In genomic region chr22:44037519-44038370, GRCh38 we compare ENCODE assay signal across 11 cellular contexts. TPM values are rescaled to one million over a fixed set of nuclear protein-coding genes. Genes with fewer than 3 reads are reported as not detected.
A peak's percentile ranks its signal among the peaks of the same experiment; 100 is the strongest.
DNase-seq lines count a peak whose midpoint lies in the region; ATAC-seq and TF ChIP-seq lines count a peak whose summit lies in the region.
"Had no signal": no experiment of that assay in that cellular context is flagged by ENCODE, and none has a peak within 500 bp of the region (broad histone marks: within the 10 kb centered on the region; RNA-seq: fewer than 3 reads in every experiment).

No MANE protein-coding gene starts in this region.

- H3K36me3 ChIP-seq in SK-N-SH (replicated peaks in 1 of 2; ENCODE audit: control insufficient read depth in 1 of 2, insufficient read depth in 2 of 2, low read length in 1 of 2), result no peaks in the 10 kb centered on the region

- H3K4me3 ChIP-seq in SK-N-SH (ENCODE audit: low read depth in 2 of 2, low read length in 1 of 2) (peak overlapping the region in 1 of 2 experiments; percentile 33; a peak in 2 of 4 replicates), skeletal muscle cell (ENCODE audit: low read depth, low read length) (no peak overlapping the region)

- peaks cover 12% of the 10 kb centered on the region for H3F3A ChIP-seq in SK-N-SH (replicated peaks; ENCODE audit: insufficient read depth)

- intact Hi-C loops in activated CD8-positive, alpha-beta T cell treated with anti-CD3 and anti-CD28 coated beads for 36 hours (cut with micrococcal nuclease), result no loop called here

- H3K4me2 ChIP-seq in SK-N-SH, result peak overlapping the region; percentile 76

- H3K79me2 ChIP-seq in SK-N-SH (ENCODE audit: insufficient read depth), result peaks cover 4% of the 10 kb centered on the region; the same call in 1 of the 2 replicates

- no peaks in the 10 kb centered on the region for H3K9me3 ChIP-seq in SK-N-SH

- peak overlapping the region in 1 of 2 experiments; percentile 80; a peak in 2 of 4 replicates for H3K27ac ChIP-seq in SK-N-SH (ENCODE audit: low read depth in 2 of 2, low read length in 1 of 2)

- no peak for TF ChIP-seq CTCF in SK-N-SH (IDR thresholded peaks at IDR 0.05)
- TF ChIP-seq CTCF in activated CD8-positive, alpha-beta T cell treated with anti-CD3 and anti-CD28 coated beads for 36 hours (IDR thresholded peaks at IDR 0.05), result no peak

- POLR2A ChIA-PET in SK-N-SH (lab: Yijun Ruan, JAX), result no interaction called here
- POLR2A ChIA-PET in activated CD8-positive, alpha-beta T cell treated with anti-CD3 and anti-CD28 coated beads for 36 hours (lab: Charles Lee), result no interaction called here

- TF ChIP-seq RAD21 in SK-N-SH (IDR thresholded peaks at IDR 0.05; ENCODE audit: low read length), result no peak

- DNase-seq in GM03348 (ENCODE audit: low spot score) (peak; percentile 93), SK-N-SH (no peak), foreskin melanocyte (peak; percentile 78), skeletal muscle cell (ENCODE audit: low read depth) (peak; percentile 87), hippocampal formation (lab: John Stamatoyannopoulos, UW) (no peak), mucosa of gallbladder (ENCODE audit: low spot score) (no peak)
- DNase-seq in activated naive CD4-positive, alpha-beta T cell treated with anti-CD3 and anti-CD28 coated beads, Interleukin-2, amount 10 ng/mL, durations not matched to agents 7 days and 5 days, result no peak
- no peak for DNase-seq in activated CD8-positive, alpha-beta T cell treated with anti-CD3 and anti-CD28 coated beads for 36 hours
- DNase-seq: central memory CD4-positive, alpha-beta T cell had no signal

- ATAC-seq in activated CD8-positive, alpha-beta T cell treated with anti-CD3 and anti-CD28 coated beads for 36 hours, result no peak

- peak overlapping the region; percentile 33 for H3K9ac ChIP-seq in SK-N-SH

- WGBS in SK-N-SH (ENCODE audit: low lambda C conversion rate), result 39% methylated on average over 7 of the region's 9 CpGs

- peaks cover 14% of the 10 kb centered on the region for H3K27me3 Mint-ChIP-seq in activated naive CD4-positive, alpha-beta T cell treated with anti-CD3 and anti-CD28 coated beads, Interleukin-2, amount 10 ng/mL, durations not matched to agents 7 days and 5 days
- H3K27me3 Mint-ChIP-seq in activated CD8-positive, alpha-beta T cell treated with anti-CD3 and anti-CD28 coated beads for 36 hours, result peaks cover 7% of the 10 kb centered on the region

- peaks cover 13% of the 10 kb centered on the region for H3K4me1 Mint-ChIP-seq in activated naive CD4-positive, alpha-beta T cell treated with anti-CD3 and anti-CD28 coated beads, Interleukin-2, amount 10 ng/mL, durations not matched to agents 7 days and 5 days
- peaks cover 4% of the 10 kb centered on the region for H3K4me1 Mint-ChIP-seq in activated CD8-positive, alpha-beta T cell treated with anti-CD3 and anti-CD28 coated beads for 36 hours (ENCODE audit: low read depth)
- H3K4me1 Mint-ChIP-seq: neural crest cell had no signal

- 0 out of 4 replicates have a peak, but pooled peaks of 1 of the 2 experiments have one; percentile 38 for TF ChIP-seq EP300 in SK-N-SH (IDR thresholded peaks at IDR 0.05; ENCODE audit: borderline replicate concordance in 1 of 2, low read depth in 1 of 2, low read length in 1 of 2)

- no peaks in the 10 kb centered on the region for H4K20me1 ChIP-seq in SK-N-SH (ENCODE audit: insufficient read depth)

- H3K4me1 ChIP-seq in SK-N-SH (ENCODE audit: control insufficient read depth in 1 of 2, insufficient read depth in 2 of 2, low read depth in 1 of 2, low read length in 1 of 2), result peaks cover 3 to 9% of the 10 kb centered on the region in 2 experiments; a peak in 3 of 4 replicates

- no peaks in the 10 kb centered on the region for H3K36me3 Mint-ChIP-seq in activated naive CD4-positive, alpha-beta T cell treated with anti-CD3 and anti-CD28 coated beads, Interleukin-2, amount 10 ng/mL, durations not matched to agents 7 days and 5 days
- H3K36me3 Mint-ChIP-seq in activated CD8-positive, alpha-beta T cell treated with anti-CD3 and anti-CD28 coated beads for 36 hours (ENCODE audit: low read depth), result no peaks in the 10 kb centered on the region

- no peaks in the 10 kb centered on the region for H3K9me2 ChIP-seq in SK-N-SH

- H3K27me3 ChIP-seq in SK-N-SH (ENCODE audit: insufficient read depth), result no peaks in the 10 kb centered on the region

- no peak overlapping the region for H3K4me3 Mint-ChIP-seq in activated naive CD4-positive, alpha-beta T cell treated with anti-CD3 and anti-CD28 coated beads, Interleukin-2, amount 10 ng/mL, durations not matched to agents 7 days and 5 days
- H3K4me3 Mint-ChIP-seq in activated CD8-positive, alpha-beta T cell treated with anti-CD3 and anti-CD28 coated beads for 36 hours, result no peak overlapping the region
- H3K4me3 Mint-ChIP-seq: neural crest cell; T-helper 1 cell treated with Interleukin-12 subunit alpha and Interleukin-12 subunit beta and Interleukin-4 antibody, amounts not matched to agents 30 μg/mL and 1 μg/mL, for 36 hours had no signal

- H3K9me3 Mint-ChIP-seq in activated naive CD4-positive, alpha-beta T cell treated with anti-CD3 and anti-CD28 coated beads, Interleukin-2, amount 10 ng/mL, durations not matched to agents 7 days and 5 days, result no peaks in the 10 kb centered on the region
- no peaks in the 10 kb centered on the region for H3K9me3 Mint-ChIP-seq in activated CD8-positive, alpha-beta T cell treated with anti-CD3 and anti-CD28 coated beads for 36 hours
- H3K9me3 Mint-ChIP-seq: neural crest cell; T-helper 1 cell treated with Interleukin-12 subunit alpha and Interleukin-12 subunit beta and Interleukin-4 antibody, amounts not matched to agents 30 μg/mL and 1 μg/mL, for 36 hours had no signal

- no peak overlapping the region for H2AFZ ChIP-seq in SK-N-SH (ENCODE audit: low read depth)

- CTCF ChIA-PET in SK-N-SH (lab: Yijun Ruan, JAX), result interaction anchor here (1.1 kb wide), 1 partner anchor 44 kb away, joined by 3 read pairs; no protein-coding TSS in a partner anchor
- CTCF ChIA-PET in activated naive CD4-positive, alpha-beta T cell treated with anti-CD3 and anti-CD28 coated beads, Interleukin-2, amount 10 ng/mL, durations not matched to agents 7 days and 5 days (lab: Charles Lee), result interaction anchor here (1.3 kb wide), 1 partner anchor 44 kb away, joined by 4 read pairs; no protein-coding TSS in a partner anchor
- CTCF ChIA-PET in activated CD8-positive, alpha-beta T cell treated with anti-CD3 and anti-CD28 coated beads for 36 hours (lab: Charles Lee), result interaction anchor here (0.7 to 2.1 kb wide), 2 partner anchors 48 to 145 kb away, joined by 3 to 4 read pairs; no protein-coding TSS in a partner anchor

- H3K27ac Mint-ChIP-seq in activated naive CD4-positive, alpha-beta T cell treated with anti-CD3 and anti-CD28 coated beads, Interleukin-2, amount 10 ng/mL, durations not matched to agents 7 days and 5 days, result no peak overlapping the region
- H3K27ac Mint-ChIP-seq in activated CD8-positive, alpha-beta T cell treated with anti-CD3 and anti-CD28 coated beads for 36 hours, result no peak overlapping the region
- H3K27ac Mint-ChIP-seq: T-helper 1 cell treated with Interleukin-12 subunit alpha and Interleukin-12 subunit beta and Interleukin-4 antibody, amounts not matched to agents 30 μg/mL and 1 μg/mL, for 36 hours had no signal

TF ChIP-seq in SK-N-SH, 30 proteins besides CTCF, POLR2A, EP300 and RAD21 (continues in another document):
- no peak for TF ChIP-seq FOXM1 (IDR thresholded peaks at IDR 0.05; ENCODE audit: low read depth)
- peak; percentile 92 for TF ChIP-seq JUND (IDR thresholded peaks at IDR 0.05)
- peak; percentile 73 for TF ChIP-seq PBX3 (IDR thresholded peaks at IDR 0.05)
- TF ChIP-seq REST (IDR thresholded peaks at IDR 0.05; ENCODE audit: low read depth, low read length), result 0 out of 2 replicates have a peak, but pooled peaks have one; percentile 16
- TF ChIP-seq TEAD4 (IDR thresholded peaks at IDR 0.05; ENCODE audit: borderline replicate concordance, insufficient read depth), result no peak
- no peak for TF ChIP-seq GATA2 (CRISPR knock-in tag; IDR thresholded peaks at IDR 0.05)
- no peak for TF ChIP-seq SMC3 (IDR thresholded peaks at IDR 0.05; ENCODE audit: low read depth, low read length)
- no peak for TF ChIP-seq NRF1 (IDR thresholded peaks at IDR 0.05; ENCODE audit: low read depth, low read length)

RNA-seq across cellular contexts. Expression of gene PARVB, which starts 13.6 kb away (rescaled TPM):
- 57.7 and 87.8 TPM in 2 replicates for polyA plus RNA-seq in SK-N-SH (2012; rRNA removed)
- polyA plus RNA-seq in SK-N-SH (2012; cell fraction: cytosol; rRNA removed), result 50.1 and 52.3 TPM in 2 replicates
- polyA plus RNA-seq in SK-N-SH (2012; cell fraction: nucleus; rRNA removed), result 33.2 and 39.7 TPM in 2 replicates
- total RNA-seq in mucosa of gallbladder, result 16.5 TPM
- 10 to 100 TPM; 71.0 to 73.1 TPM for total RNA-seq in activated CD8-positive, alpha-beta T cell treated with anti-CD3 and anti-CD28 coated beads for 36 hours

Comparison
In these comparisons a context has a peak if more than half of its experiments do, and no peak if none do; other contexts are left out.
1. DNase-seq: peak in GM03348 (single experiment), foreskin melanocyte (single experiment) and skeletal muscle cell (single experiment); none in SK-N-SH (single experiment), hippocampal formation (0 of 2), mucosa of gallbladder (single experiment), activated naive CD4-positive, alpha-beta T cell treated with anti-CD3 and anti-CD28 coated beads, Interleukin-2, amount 10 ng/mL, durations not matched to agents 7 days and 5 days (single experiment) and activated CD8-positive, alpha-beta T cell treated with anti-CD3 and anti-CD28 coated beads for 36 hours (single experiment).